8 cellular contexts compared by ENCODE assay signal in the genomic region with DNA sequence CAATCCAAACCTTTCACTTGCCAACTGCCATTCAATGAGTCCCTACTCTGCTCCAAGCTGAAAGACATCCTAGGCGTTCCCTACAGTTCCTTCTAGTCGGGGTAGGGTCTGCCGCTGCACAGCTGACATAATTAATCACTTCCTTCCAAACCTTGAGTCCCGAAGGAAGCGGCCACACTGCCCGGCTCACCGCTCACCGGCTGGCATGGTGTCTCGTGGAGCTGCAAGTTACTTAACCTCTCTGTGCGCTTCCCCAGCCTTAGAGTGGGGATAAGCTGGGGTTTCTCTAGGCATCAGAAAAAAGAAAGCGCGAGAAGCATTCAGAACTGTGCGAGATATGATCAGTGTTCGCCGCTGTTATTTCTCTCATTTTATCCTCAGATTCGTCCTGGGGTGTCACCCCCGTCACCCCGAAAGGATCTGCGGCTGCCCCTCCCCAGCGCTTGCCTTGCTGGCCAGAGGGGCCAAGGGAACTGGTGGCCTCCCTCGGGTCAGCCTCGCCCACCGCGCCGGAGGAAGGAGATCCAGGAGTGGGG. TPM values are rescaled to one million over a fixed set of nuclear protein-coding genes. Genes with fewer than 3 reads are reported as not detected.
DNase-seq lines count a peak whose midpoint lies in the region; ATAC-seq, FAIRE-seq and TF ChIP-seq lines count a peak whose summit lies in the region.

No MANE protein-coding gene starts in this region.

- peak overlapping the region; percentile 87 for H3K4me2 ChIP-seq in HepG2 (ENCODE audit: low read depth, low read length)

- H3K36me3 Mint-ChIP-seq in stimulated activated naive CD8-positive, alpha-beta T cell treated with anti-CD3 and anti-CD28 coated beads, Interleukin-15, Interleukin-2, amounts not matched to agents 100 ng/mL and 50 ng/mL, for 24 hours (ENCODE audit: low read depth), result peaks cover 23% of the 10 kb centered on the region

- TF ChIP-seq CTCF in A673 (conservative IDR thresholded peaks at IDR 0.05; ENCODE audit: low read depth, low read length), result no peak
- no peak for TF ChIP-seq CTCF in GM13977 (IDR thresholded peaks at IDR 0.05; ENCODE audit: extremely low read depth, insufficient read depth, missing control alignments)
- TF ChIP-seq CTCF in RWPE2 (IDR thresholded peaks at IDR 0.05; ENCODE audit: poor library complexity, severe bottlenecking), result no peak
- no peak for TF ChIP-seq CTCF in choroid plexus epithelial cell (conservative IDR thresholded peaks at IDR 0.05; ENCODE audit: low read depth, low read length)
- TF ChIP-seq CTCF in HepG2 (CRISPR knock-in tag; IDR thresholded peaks at IDR 0.05), result no peak

- POLR2A ChIA-PET in A673 (lab: Charles Lee; ENCODE audit: low non-redundant PET), result no interaction called here
- POLR2A ChIA-PET in HepG2 (lab: Yijun Ruan, JAX), result interaction anchor here (0.6 to 2.3 kb wide), 7 partner anchors 10 to 43 kb away, joined by 3 to 14 read pairs (median 4); a partner anchor contains a TSS

- peak; percentile 28 for ATAC-seq in HG02885 (IDR thresholded peaks at IDR 0.05; ENCODE audit: poor library complexity, unreplicated experiment)
- ATAC-seq in RWPE2 (ENCODE audit: low read depth), result peak; percentile 32
- peak; percentile 17 for ATAC-seq in HepG2

- TF ChIP-seq POLR2A in HepG2 (IDR thresholded peaks at IDR 0.05; ENCODE audit: insufficient read depth in 1 of 2, low read depth in 2 of 2, low read length in 2 of 2), result no peak

- in situ Hi-C loops in GM13977 (cut with MboI; ENCODE audit: low pct_unique_long_range_greater_than_20kb, low sequenced_read_pairs, unreplicated experiment) (no loop called here), HepG2 (cut with HindIII; ENCODE audit: extremely low pct_ligation_motif_present, low pct_unique_long_range_greater_than_20kb) (no loop called here)

- CTCF ChIA-PET in A673 (lab: Charles Lee) (interaction anchor here (0.5 to 1.2 kb wide), 2 partner anchors 13 to 596 kb away, joined by 3 to 4 read pairs; no protein-coding TSS in a partner anchor), HepG2 (lab: Yijun Ruan, JAX; ENCODE audit: low intra/inter-chr PET ratio, low total read pairs) (no interaction called here)

- no peak for TF ChIP-seq EP300 in HepG2 (IDR thresholded peaks at IDR 0.05; ENCODE audit: low read depth in 2 of 2, low read length in 2 of 2)
- no peak for TF ChIP-seq EP300 in HepG2 (CRISPR knock-in tag; IDR thresholded peaks at IDR 0.05; ENCODE audit: borderline replicate concordance)

- H3K4me1 ChIP-seq in A673 (ENCODE audit: insufficient read depth, low read length, poor library complexity, severe bottlenecking), result peaks cover 5% of the 10 kb centered on the region
- H3K4me1 ChIP-seq in RWPE2 (ENCODE audit: insufficient read depth, poor library complexity, severe bottlenecking), result no peaks in the 10 kb centered on the region
- H3K4me1 ChIP-seq in HepG2 (ENCODE audit: insufficient read depth, low read length), result peaks cover 25% of the 10 kb centered on the region

- H3K79me2 ChIP-seq in HepG2 (ENCODE audit: insufficient read depth, low read length), result peaks cover 32% of the 10 kb centered on the region

- no peak for TF ChIP-seq RAD21 in HepG2 (CRISPR knock-in tag; IDR thresholded peaks at IDR 0.05)

- H3K27me3 ChIP-seq in A673 (replicated peaks; ENCODE audit: insufficient read depth, low read depth, low read length, poor library complexity) (no peaks in the 10 kb centered on the region), RWPE2 (ENCODE audit: insufficient read depth, poor library complexity, severe bottlenecking) (no peaks in the 10 kb centered on the region), HepG2 (ENCODE audit: control insufficient read depth in 1 of 2, insufficient read depth in 2 of 2, low read length in 2 of 2) (no peaks in the 10 kb centered on the region; a peak in 1 of 5 replicates)

- peak overlapping the region; percentile 97 for H3K9ac ChIP-seq in HepG2 (ENCODE audit: insufficient read depth, low read depth, low read length)

- no peak overlapping the region for H2AFZ ChIP-seq in HepG2 (ENCODE audit: low read length)

- H3K4me3 ChIP-seq in A673 (ENCODE audit: low read depth, low read length, poor library complexity, severe bottlenecking) (peak overlapping the region; percentile 99), RWPE2 (ENCODE audit: severe bottlenecking) (peak overlapping the region; percentile 63), choroid plexus epithelial cell (ENCODE audit: low read depth, low read length) (peak overlapping the region; percentile 96), HepG2 (replicated peaks in 1 of 3; ENCODE audit: insufficient read depth in 1 of 3, low read depth in 2 of 3, low read length in 3 of 3) (peak overlapping the region; percentile 84 to 88 (median 87))

- intact Hi-C loops in A673 (cut with micrococcal nuclease; ENCODE audit: unreplicated experiment), result no loop called here
- intact Hi-C loops in HepG2 (cut with micrococcal nuclease; ENCODE audit: unreplicated experiment), result no loop called here

- DNase-seq in A673 (ENCODE audit: low spot score) (peak; percentile 41), GM13977 (ENCODE audit: low spot score) (peak; percentile 47), RWPE2 (ENCODE audit: low spot score) (no peak), choroid plexus epithelial cell (ENCODE audit: low read depth) (peak; percentile 39), HepG2 (ENCODE audit: low spot score) (no peak), NCI-H226 (no peak)

- H3K36me3 ChIP-seq in A673 (ENCODE audit: insufficient read depth, low read length, poor library complexity, severe bottlenecking) (peaks cover 5% of the 10 kb centered on the region), RWPE2 (ENCODE audit: low read depth) (peaks cover 25% of the 10 kb centered on the region), HepG2 (replicated peaks in 1 of 2; ENCODE audit: control insufficient read depth in 1 of 2, insufficient read depth in 2 of 2, low read length in 2 of 2) (peaks cover 0 to 8% of the 10 kb centered on the region in 2 experiments; a peak in 1 of 5 replicates)

- H4K20me1 ChIP-seq in HepG2 (ENCODE audit: insufficient read depth, low read length), result peaks cover 20% of the 10 kb centered on the region

- H3K9me3 ChIP-seq in A673 (ENCODE audit: low read depth, low read length, poor library complexity, severe bottlenecking) (no peaks in the 10 kb centered on the region), RWPE2 (ENCODE audit: severe bottlenecking) (no peaks in the 10 kb centered on the region), HepG2 (ENCODE audit: low read length) (no peaks in the 10 kb centered on the region)

- H3K4me1 Mint-ChIP-seq in stimulated activated naive CD8-positive, alpha-beta T cell treated with anti-CD3 and anti-CD28 coated beads, Interleukin-15, Interleukin-2, amounts not matched to agents 100 ng/mL and 50 ng/mL, for 24 hours (ENCODE audit: low read depth), result peaks cover 40% of the 10 kb centered on the region

- FAIRE-seq in HepG2 (lab: Jason Lieb, UNC), result no peak

- H3K9me3 Mint-ChIP-seq in stimulated activated naive CD8-positive, alpha-beta T cell treated with anti-CD3 and anti-CD28 coated beads, Interleukin-15, Interleukin-2, amounts not matched to agents 100 ng/mL and 50 ng/mL, for 24 hours, result no peaks in the 10 kb centered on the region

- H3K27me3 Mint-ChIP-seq in stimulated activated naive CD8-positive, alpha-beta T cell treated with anti-CD3 and anti-CD28 coated beads, Interleukin-15, Interleukin-2, amounts not matched to agents 100 ng/mL and 50 ng/mL, for 24 hours, result no peaks in the 10 kb centered on the region

- peak overlapping the region; percentile 96 for H3K4me3 Mint-ChIP-seq in stimulated activated naive CD8-positive, alpha-beta T cell treated with anti-CD3 and anti-CD28 coated beads, Interleukin-15, Interleukin-2, amounts not matched to agents 100 ng/mL and 50 ng/mL, for 24 hours

- BruUV-seq in A673 (replicated peaks; lab: Mats Ljungman, UMichigan) (TSS peak; percentile 42), HepG2 (replicated peaks; lab: Mats Ljungman, UMichigan) (no TSS peak)

- H3K27ac ChIP-seq in A673 (ENCODE audit: low read depth, low read length, poor library complexity, severe bottlenecking) (peak overlapping the region; percentile 86), RWPE2 (ENCODE audit: poor library complexity, severe bottlenecking) (peak overlapping the region; percentile 40), HepG2 (ENCODE audit: extremely low read length, insufficient read depth, low read length) (peak overlapping the region; percentile 77)

- 2% methylated on average over 17 of the region's 25 CpGs for WGBS in HepG2 (ENCODE audit: low lambda C conversion rate)

- H3K27ac Mint-ChIP-seq in stimulated activated naive CD8-positive, alpha-beta T cell treated with anti-CD3 and anti-CD28 coated beads, Interleukin-15, Interleukin-2, amounts not matched to agents 100 ng/mL and 50 ng/mL, for 24 hours, result peak overlapping the region; percentile 98

RNA-seq across cellular contexts. Expression of a gene that starts 0.7 kb away (rescaled TPM):
- 75.5 and 91.3 TPM in 2 replicates for total RNA-seq in A673 (2021)
- total RNA-seq in HepG2 (2016; rRNA removed; fragmentation: Illumina TruSeq; extraction: Trizol), result 69.2 and 74.3 TPM in 2 replicates
- total RNA-seq in HepG2 (2016; cell fraction: cytosol; rRNA removed; fragmentation: Illumina TruSeq; extraction: Trizol; ENCODE audit: low read depth), result 14.2 and 14.8 TPM in 2 replicates
- 70.2 and 72.6 TPM in 2 replicates for total RNA-seq in HepG2 (2016; cell fraction: insoluble cytoplasmic fraction; rRNA removed; fragmentation: Illumina TruSeq; extraction: Trizol)
- total RNA-seq in HepG2 (2016; cell fraction: membrane; rRNA removed; fragmentation: Illumina TruSeq; extraction: Trizol), result 27.9 and 28.9 TPM in 2 replicates
- 64.0 TPM in 2 replicates for total RNA-seq in HepG2 (2016; cell fraction: nucleus; rRNA removed; fragmentation: Illumina TruSeq; extraction: Trizol)
- polyA plus RNA-seq in HepG2 (2011; rRNA removed), result 54.7 and 60.1 TPM in 2 replicates
- 28.6 and 33.5 TPM in 2 replicates for polyA plus RNA-seq in HepG2 (2011; cell fraction: cytosol; rRNA removed)
- 148 and 153 TPM in 2 replicates for polyA plus RNA-seq in HepG2 (2011; cell fraction: nucleus; rRNA removed)
- polyA plus RNA-seq in HepG2 (2012), result 41.3 and 42.1 TPM in 2 replicates
- 23.2 and 27.5 TPM in 2 replicates for polyA plus RNA-seq in HepG2 (2016; cell fraction: cytosol; fragmentation: Illumina TruSeq; extraction: Trizol; ENCODE audit: low read depth)
- polyA plus RNA-seq in HepG2 (2016; cell fraction: insoluble cytoplasmic fraction; fragmentation: Illumina TruSeq; extraction: Trizol; ENCODE audit: low read depth), result 79.2 and 82.6 TPM in 2 replicates
- polyA plus RNA-seq in HepG2 (2016; cell fraction: membrane; fragmentation: Illumina TruSeq; extraction: Trizol; ENCODE audit: low read depth), result 27.1 and 31.5 TPM in 2 replicates
- polyA plus RNA-seq in HepG2 (2016; cell fraction: nucleus; fragmentation: Illumina TruSeq; extraction: Trizol; ENCODE audit: insufficient read depth, low read depth), result 204 and 214 TPM in 2 replicates
- 20.9 and 34.4 TPM in 2 replicates for polyA minus RNA-seq in HepG2 (2011; rRNA and poly(A)+ RNA removed; ENCODE audit: low replicate concordance)
- polyA minus RNA-seq in HepG2 (2011; cell fraction: cytosol; rRNA and poly(A)+ RNA removed), result 12.5 and 15.0 TPM in 2 replicates
- polyA minus RNA-seq in HepG2 (2011; cell fraction: nucleus; rRNA and poly(A)+ RNA removed), result 53.0 and 61.3 TPM in 2 replicates

RNA-seq across cellular contexts. Expression of a gene that starts 34.6 kb away (rescaled TPM):
- total RNA-seq in A673 (2021), result 31.2 and 35.2 TPM in 2 replicates
- total RNA-seq in HepG2 (2016; rRNA removed; fragmentation: Illumina TruSeq; extraction: Trizol), result 11.8 and 14.7 TPM in 2 replicates
- 3.7 and 3.9 TPM in 2 replicates for total RNA-seq in HepG2 (2016; cell fraction: cytosol; rRNA removed; fragmentation: Illumina TruSeq; extraction: Trizol; ENCODE audit: low read depth)
- 10.8 and 13.0 TPM in 2 replicates for total RNA-seq in HepG2 (2016; cell fraction: insoluble cytoplasmic fraction; rRNA removed; fragmentation: Illumina TruSeq; extraction: Trizol)
- 10.4 and 11.3 TPM in 2 replicates for total RNA-seq in HepG2 (2016; cell fraction: membrane; rRNA removed; fragmentation: Illumina TruSeq; extraction: Trizol)
- 10.6 and 12.4 TPM in 2 replicates for total RNA-seq in HepG2 (2016; cell fraction: nucleus; rRNA removed; fragmentation: Illumina TruSeq; extraction: Trizol)
- polyA plus RNA-seq in HepG2 (2011; rRNA removed), result 7.9 and 9.4 TPM in 2 replicates
- polyA plus RNA-seq in HepG2 (2011; cell fraction: cytosol; rRNA removed), result 3.7 and 5.1 TPM in 2 replicates
- 22.2 and 23.7 TPM in 2 replicates for polyA plus RNA-seq in HepG2 (2011; cell fraction: nucleus; rRNA removed)
- 8.1 and 8.8 TPM in 2 replicates for polyA plus RNA-seq in HepG2 (2012)
- 3.3 and 4.1 TPM in 2 replicates for polyA plus RNA-seq in HepG2 (2016; cell fraction: cytosol; fragmentation: Illumina TruSeq; extraction: Trizol; ENCODE audit: low read depth)
- polyA plus RNA-seq in HepG2 (2016; cell fraction: insoluble cytoplasmic fraction; fragmentation: Illumina TruSeq; extraction: Trizol; ENCODE audit: low read depth), result 8.2 and 9.0 TPM in 2 replicates
- polyA plus RNA-seq in HepG2 (2016; cell fraction: membrane; fragmentation: Illumina TruSeq; extraction: Trizol; ENCODE audit: low read depth), result 5.9 and 6.1 TPM in 2 replicates
- 15.4 and 16.1 TPM in 2 replicates for polyA plus RNA-seq in HepG2 (2016; cell fraction: nucleus; fragmentation: Illumina TruSeq; extraction: Trizol; ENCODE audit: insufficient read depth, low read depth)
- 15.6 and 28.8 TPM in 2 replicates for polyA minus RNA-seq in HepG2 (2011; rRNA and poly(A)+ RNA removed; ENCODE audit: low replicate concordance)
- polyA minus RNA-seq in HepG2 (2011; cell fraction: cytosol; rRNA and poly(A)+ RNA removed), result 7.3 and 10.0 TPM in 2 replicates
- polyA minus RNA-seq in HepG2 (2011; cell fraction: nucleus; rRNA and poly(A)+ RNA removed), result 15.7 and 18.5 TPM in 2 replicates

Comparison
In these comparisons a context has a peak if more than half of its experiments do, and no peak if none do; other contexts are left out.
1. DNase-seq: peak in A673 (single experiment), GM13977 (single experiment) and choroid plexus epithelial cell (single experiment); none in RWPE2 (single experiment), HepG2 (single experiment) and NCI-H226 (single experiment).
2. Peak in every context shown above with its lines, with median percentiles within 50 percentile points of each other: H3K27ac ChIP-seq, H3K4me3 ChIP-seq and ATAC-seq.